ENCODE assay signal across 17 cellular contexts in genomic region chr13:33108620-33109019, GRCh38.
DNase-seq lines count a peak whose midpoint lies in the region; ATAC-seq and TF ChIP-seq lines count a peak whose summit lies in the region.
"Had no signal": no experiment of that assay in that cellular context is flagged by ENCODE, and none has a peak within 500 bp of the region (broad histone marks: within the 10 kb centered on the region; RNA-seq: fewer than 3 reads in every experiment).

No MANE protein-coding gene starts in this region.

- intact Hi-C loops in OCI-LY7 (cut with micrococcal nuclease; ENCODE audit: unreplicated experiment): no loop called here

- BruUV-seq in OCI-LY7 (replicated peaks; lab: Mats Ljungman, UMichigan): no TSS peak

- H3K4me3 ChIP-seq in SJSA1 (no peak overlapping the region), osteoblast (ENCODE audit: insufficient read depth, low read length) (no peak overlapping the region), OCI-LY7 (ENCODE audit: low read depth, low read length, poor library complexity, severe bottlenecking) (no peak overlapping the region)
- H3K4me3 ChIP-seq: hepatocyte had no signal

- TF ChIP-seq CTCF in osteoblast (IDR thresholded peaks at IDR 0.05; ENCODE audit: extremely low read depth, low read depth, low read length) (no peak), OCI-LY7 (conservative IDR thresholded peaks at IDR 0.05; ENCODE audit: low read length) (no peak)

- H3K36me3 ChIP-seq in SJSA1 (peaks cover 88% of the 10 kb centered on the region), osteoblast (ENCODE audit: insufficient read depth, low read length) (peaks cover 89% of the 10 kb centered on the region), OCI-LY7 (ENCODE audit: insufficient read depth, low read length) (no peaks in the 10 kb centered on the region)

- POLR2A ChIA-PET in OCI-LY7 (lab: Charles Lee): interaction anchor here (1.2 to 1.5 kb wide), 2 partner anchors 9 to 425 kb away, joined by 3 to 4 read pairs; no protein-coding TSS in a partner anchor

- H4K20me1 ChIP-seq in osteoblast (ENCODE audit: insufficient read depth, low read length): peaks cover 8% of the 10 kb centered on the region
- no peaks in the 10 kb centered on the region for H4K20me1 ChIP-seq in OCI-LY7 (ENCODE audit: insufficient read depth, low read length)

- ATAC-seq in HG03039 (IDR thresholded peaks at IDR 0.05; ENCODE audit: unreplicated experiment): no peak
- ATAC-seq: stimulated activated naive CD8-positive, alpha-beta T cell treated with anti-CD3 and anti-CD28 coated beads, Interleukin-15, amount 100 ng/mL, for 72 hours had no signal

- H3K4me1 ChIP-seq in SJSA1 (replicated peaks) (peaks cover 40% of the 10 kb centered on the region), osteoblast (ENCODE audit: insufficient read depth, low read length) (peaks cover 53% of the 10 kb centered on the region), OCI-LY7 (ENCODE audit: insufficient read depth, low read length, poor library complexity, severe bottlenecking) (peaks cover 15% of the 10 kb centered on the region)

- H3K9me3 ChIP-seq in SJSA1 (replicated peaks) (no peaks in the 10 kb centered on the region), osteoblast (ENCODE audit: low read depth, low read length) (no peaks in the 10 kb centered on the region), OCI-LY7 (ENCODE audit: low read length) (no peaks in the 10 kb centered on the region)

- H3K9me2 ChIP-seq in OCI-LY7 (ENCODE audit: insufficient read depth, low read length): no peaks in the 10 kb centered on the region

- H3K27ac ChIP-seq in SJSA1 (peak overlapping the region; percentile 35), osteoblast (ENCODE audit: low read depth, low read length) (peak overlapping the region; percentile 82), OCI-LY7 (ENCODE audit: low read depth, low read length, poor library complexity, severe bottlenecking) (no peak overlapping the region)
- H3K27ac ChIP-seq: hepatocyte had no signal

- peak; percentile 41 for DNase-seq in COLO829 (ENCODE audit: low spot score)
- DNase-seq in SJSA1 (ENCODE audit: low read depth in 1 of 2, low spot score in 2 of 2): no peak
- DNase-seq in fibroblast of gingiva (ENCODE audit: low read depth): peak; percentile 84
- DNase-seq in osteoblast (ENCODE audit: insufficient read length, low spot score, missing footprints): peak; percentile 71
- no peak for DNase-seq in ecto neural progenitor cell (ENCODE audit: low spot score)
- no peak for DNase-seq in OCI-LY7 (ENCODE audit: low spot score)
- DNase-seq in NCI-H526 (lab: John Stamatoyannopoulos, UW): no peak
- DNase-seq: activated CD4-positive, alpha-beta T cell treated with anti-CD3 and anti-CD28 coated beads for 48 hours; activated naive CD4-positive, alpha-beta T cell treated with anti-CD3 and anti-CD28 coated beads, Interleukin-2, amount 50 U/mL, for 16 hours; AML-193; endodermal cell; NCI-H1436; NCI-H226; SHP77 treated with DMSO at 0.1 percent for 48 hours; stimulated activated naive CD8-positive, alpha-beta T cell treated with anti-CD3 and anti-CD28 coated beads, Interleukin-15, amount 100 ng/mL, for 72 hours had no signal

- H2AFZ ChIP-seq in osteoblast (ENCODE audit: low read length) (no peak overlapping the region), OCI-LY7 (ENCODE audit: low read length) (no peak overlapping the region)
- H2AFZ ChIP-seq: hepatocyte had no signal

- CTCF ChIA-PET in OCI-LY7 (lab: Charles Lee; ENCODE audit: unreplicated experiment): no interaction called here

- H3K79me2 ChIP-seq in osteoblast (ENCODE audit: insufficient read depth, low read length): peaks cover 7% of the 10 kb centered on the region
- no peaks in the 10 kb centered on the region for H3K79me2 ChIP-seq in OCI-LY7 (ENCODE audit: insufficient read depth, low read depth, low read length)
- H3K79me2 ChIP-seq: hepatocyte had no signal

- H3K27me3 ChIP-seq in SJSA1 (replicated peaks) (no peaks in the 10 kb centered on the region), osteoblast (ENCODE audit: insufficient read depth, low read length) (no peaks in the 10 kb centered on the region)
- H3K27me3 ChIP-seq: hepatocyte had no signal

- H3K4me2 ChIP-seq in osteoblast (ENCODE audit: insufficient read depth, low read length) (no peak overlapping the region), OCI-LY7 (ENCODE audit: low read length) (no peak overlapping the region)
- H3K4me2 ChIP-seq: hepatocyte had no signal

Comparison
In these comparisons a context has a peak if more than half of its experiments do, and no peak if none do; other contexts are left out.
1. DNase-seq: peak in COLO829 (single experiment), fibroblast of gingiva (single experiment) and osteoblast (single experiment); none in SJSA1 (0 of 2), ecto neural progenitor cell (single experiment), OCI-LY7 (single experiment) and NCI-H526 (0 of 2).